15 cellular contexts compared by ENCODE assay signal in genomic region chr6:163588211-163588919, GRCh38.
A peak's percentile ranks its signal among the peaks of the same experiment; 100 is the strongest.
DNase-seq lines count a peak whose midpoint lies in the region; ATAC-seq lines count a peak whose summit lies in the region.
"Had no signal": no experiment of that assay in that cellular context is flagged by ENCODE, and none has a peak within 500 bp of the region (broad histone marks: within the 10 kb centered on the region; RNA-seq: fewer than 3 reads in every experiment).

No MANE protein-coding gene starts in this region.

- peaks cover 15% of the 10 kb centered on the region for H3K9me3 Mint-ChIP-seq in activated CD8-positive, alpha-beta memory T cell treated with anti-CD3 and anti-CD28 coated beads, Interleukin-2, amount 10 ng/mL, durations not matched to agents 7 days and 5 days (ENCODE audit: low read depth)

- no peaks in the 10 kb centered on the region for H3K36me3 Mint-ChIP-seq in activated CD8-positive, alpha-beta memory T cell treated with anti-CD3 and anti-CD28 coated beads, Interleukin-2, amount 10 ng/mL, durations not matched to agents 7 days and 5 days

- DNase-seq in EL: peak; percentile 78
- DNase-seq in MG63: peak; percentile 90
- peak; percentile 29 for DNase-seq in epidermal melanocyte (ENCODE audit: insufficient read length, low spot score)
- peak; percentile 36 for DNase-seq in skeletal muscle cell (ENCODE audit: low read depth)
- no peak for DNase-seq in activated CD8-positive, alpha-beta memory T cell treated with anti-CD3 and anti-CD28 coated beads, Interleukin-2, amount 10 ng/mL, durations not matched to agents 7 days and 5 days
- DNase-seq: activated CD4-positive, alpha-beta memory T cell treated with anti-CD3 and anti-CD28 coated beads, Interleukin-2, amount 10 ng/mL, durations not matched to agents 7 days and 5 days; GF-D8; NCI-H1092; spleen had no signal

- H3K27ac Mint-ChIP-seq in activated CD8-positive, alpha-beta memory T cell treated with anti-CD3 and anti-CD28 coated beads, Interleukin-2, amount 10 ng/mL, durations not matched to agents 7 days and 5 days: no peak overlapping the region
- H3K27ac Mint-ChIP-seq: activated CD4-positive, alpha-beta memory T cell treated with anti-CD3 and anti-CD28 coated beads, Interleukin-2, amount 10 ng/mL, durations not matched to agents 7 days and 5 days; activated T-helper 1 cell treated with anti-CD3 and anti-CD28 coated beads, Interleukin-12 subunit alpha, Interleukin-12 subunit beta, Interleukin-2, Interleukin-4 antibody, amounts not matched to agents 30 ng/mL and 10 ng/mL and 1 ng/mL, durations not matched to agents 14 hours and 24 hours and 36 hours; stimulated activated naive CD8-positive, alpha-beta T cell treated with anti-CD3 and anti-CD28 coated beads, Interleukin-15, Interleukin-2, amounts not matched to agents 100 ng/mL and 50 ng/mL, for 24 hours had no signal

- H3K4me3 Mint-ChIP-seq in activated CD8-positive, alpha-beta memory T cell treated with anti-CD3 and anti-CD28 coated beads, Interleukin-2, amount 10 ng/mL, durations not matched to agents 7 days and 5 days: no peak overlapping the region
- H3K4me3 Mint-ChIP-seq: activated CD4-positive, alpha-beta memory T cell treated with anti-CD3 and anti-CD28 coated beads, Interleukin-2, amount 10 ng/mL, durations not matched to agents 7 days and 5 days; activated T-helper 1 cell treated with anti-CD3 and anti-CD28 coated beads, Interleukin-12 subunit alpha, Interleukin-12 subunit beta, Interleukin-2, Interleukin-4 antibody, amounts not matched to agents 30 ng/mL and 10 ng/mL and 1 ng/mL, durations not matched to agents 14 hours and 24 hours and 36 hours; stimulated activated naive CD8-positive, alpha-beta T cell treated with anti-CD3 and anti-CD28 coated beads, Interleukin-15, Interleukin-2, amounts not matched to agents 100 ng/mL and 50 ng/mL, for 24 hours had no signal

- no peaks in the 10 kb centered on the region for H3K4me1 Mint-ChIP-seq in activated CD8-positive, alpha-beta memory T cell treated with anti-CD3 and anti-CD28 coated beads, Interleukin-2, amount 10 ng/mL, durations not matched to agents 7 days and 5 days

- ATAC-seq in HG03520 (IDR thresholded peaks at IDR 0.05; ENCODE audit: unreplicated experiment): no peak
- no peak for ATAC-seq in HG02852 (IDR thresholded peaks at IDR 0.05; ENCODE audit: unreplicated experiment)
- no peak for ATAC-seq in activated CD8-positive, alpha-beta memory T cell treated with anti-CD3 and anti-CD28 coated beads, Interleukin-2, amount 10 ng/mL, durations not matched to agents 7 days and 5 days
- ATAC-seq: left lobe of liver had no signal

- no peaks in the 10 kb centered on the region for H3K27me3 ChIP-seq in MG63
- H3K27me3 ChIP-seq: spleen had no signal

- CTCF ChIA-PET in activated CD8-positive, alpha-beta memory T cell treated with anti-CD3 and anti-CD28 coated beads, Interleukin-2, amount 10 ng/mL, durations not matched to agents 7 days and 5 days (lab: Charles Lee): no interaction called here

- H3K36me3 ChIP-seq in MG63: peaks cover 3% of the 10 kb centered on the region; the same call in 1 of the 2 replicates
- H3K36me3 ChIP-seq: spleen had no signal

- no peaks in the 10 kb centered on the region for H3K27me3 Mint-ChIP-seq in activated CD8-positive, alpha-beta memory T cell treated with anti-CD3 and anti-CD28 coated beads, Interleukin-2, amount 10 ng/mL, durations not matched to agents 7 days and 5 days
- H3K27me3 Mint-ChIP-seq: activated CD4-positive, alpha-beta memory T cell treated with anti-CD3 and anti-CD28 coated beads, Interleukin-2, amount 10 ng/mL, durations not matched to agents 7 days and 5 days had no signal

- H3K9me3 ChIP-seq in MG63: peaks cover 24% of the 10 kb centered on the region

- no peak overlapping the region for H3K4me3 ChIP-seq in MG63
- H3K4me3 ChIP-seq in skeletal muscle cell (ENCODE audit: low read depth, low read length): no peak overlapping the region
- H3K4me3 ChIP-seq: SK-N-MC, spleen had no signal
